ENCODE assay signal across 1 cellular context in the genomic region with DNA sequence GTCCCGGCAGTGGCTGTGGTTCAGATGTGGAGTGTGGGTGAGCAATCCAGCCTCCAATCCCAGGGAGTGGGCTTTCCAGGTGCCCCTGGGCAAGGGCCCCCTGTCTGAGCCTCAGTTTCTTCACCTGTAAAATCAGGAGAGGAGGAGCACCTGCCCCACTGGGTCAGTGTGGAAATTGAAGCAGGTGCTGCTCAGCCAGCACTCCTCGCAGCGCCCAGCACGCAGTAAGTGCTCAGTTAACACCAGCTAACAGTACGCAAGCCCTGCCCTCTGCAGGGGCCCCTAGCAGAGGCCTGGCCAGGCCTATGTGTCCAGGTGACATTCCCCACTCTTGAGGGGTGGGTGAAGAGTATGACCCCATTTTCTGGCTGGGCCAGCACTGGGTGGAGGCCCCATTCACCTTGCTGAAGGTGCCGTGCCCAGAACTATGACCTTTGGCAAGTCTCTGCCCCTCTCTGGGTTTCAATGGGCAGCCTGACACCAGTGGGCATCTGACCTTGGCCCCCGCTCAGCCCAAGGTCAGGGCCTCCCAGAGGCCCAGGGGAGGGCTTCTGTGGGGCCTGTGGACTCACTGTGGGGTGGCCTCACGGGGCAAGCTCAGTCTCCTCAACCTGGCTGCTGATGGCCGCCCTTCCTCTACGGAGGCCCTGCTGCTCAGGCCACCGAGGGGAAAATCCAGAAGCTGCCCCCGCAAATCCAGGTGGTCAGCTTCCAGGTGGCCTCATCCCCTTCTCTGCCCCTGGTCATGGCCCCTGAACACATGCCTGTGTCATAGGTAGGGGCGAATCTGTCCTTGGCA.
TF ChIP-seq lines count a peak whose summit lies in the region.

No MANE protein-coding gene starts in this region.

TF ChIP-seq in HepG2, 621 proteins besides CTCF, POLR2A, EP300 and RAD21 (continued from another document and continues in another):
- TF ChIP-seq, protein P1, sequence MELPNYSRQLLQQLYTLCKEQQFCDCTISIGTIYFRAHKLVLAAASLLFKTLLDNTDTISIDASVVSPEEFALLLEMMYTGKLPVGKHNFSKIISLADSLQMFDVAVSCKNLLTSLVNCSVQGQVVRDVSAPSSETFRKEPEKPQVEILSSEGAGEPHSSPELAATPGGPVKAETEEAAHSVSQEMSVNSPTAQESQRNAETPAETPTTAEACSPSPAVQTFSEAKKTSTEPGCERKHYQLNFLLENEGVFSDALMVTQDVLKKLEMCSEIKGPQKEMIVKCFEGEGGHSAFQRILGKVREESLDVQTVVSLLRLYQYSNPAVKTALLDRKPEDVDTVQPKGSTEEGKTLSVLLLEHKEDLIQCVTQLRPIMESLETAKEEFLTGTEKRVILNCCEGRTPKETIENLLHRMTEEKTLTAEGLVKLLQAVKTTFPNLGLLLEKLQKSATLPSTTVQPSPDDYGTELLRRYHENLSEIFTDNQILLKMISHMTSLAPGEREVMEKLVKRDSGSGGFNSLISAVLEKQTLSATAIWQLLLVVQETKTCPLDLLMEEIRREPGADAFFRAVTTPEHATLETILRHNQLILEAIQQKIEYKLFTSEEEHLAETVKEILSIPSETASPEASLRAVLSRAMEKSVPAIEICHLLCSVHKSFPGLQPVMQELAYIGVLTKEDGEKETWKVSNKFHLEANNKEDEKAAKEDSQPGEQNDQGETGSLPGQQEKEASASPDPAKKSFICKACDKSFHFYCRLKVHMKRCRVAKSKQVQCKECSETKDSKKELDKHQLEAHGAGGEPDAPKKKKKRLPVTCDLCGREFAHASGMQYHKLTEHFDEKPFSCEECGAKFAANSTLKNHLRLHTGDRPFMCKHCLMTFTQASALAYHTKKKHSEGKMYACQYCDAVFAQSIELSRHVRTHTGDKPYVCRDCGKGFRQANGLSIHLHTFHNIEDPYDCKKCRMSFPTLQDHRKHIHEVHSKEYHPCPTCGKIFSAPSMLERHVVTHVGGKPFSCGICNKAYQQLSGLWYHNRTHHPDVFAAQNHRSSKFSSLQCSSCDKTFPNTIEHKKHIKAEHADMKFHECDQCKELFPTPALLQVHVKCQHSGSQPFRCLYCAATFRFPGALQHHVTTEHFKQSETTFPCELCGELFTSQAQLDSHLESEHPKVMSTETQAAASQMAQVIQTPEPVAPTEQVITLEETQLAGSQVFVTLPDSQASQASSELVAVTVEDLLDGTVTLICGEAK (IDR thresholded peaks at IDR 0.05) = no peak
- TF ChIP-seq, protein P1 (CRISPR knock-in tag; IDR thresholded peaks at IDR 0.05) = no peak; the same call in 1 of the 2 replicates
- no peak for TF ChIP-seq BRCA1 (CRISPR knock-in tag; IDR thresholded peaks at IDR 0.05)
- TF ChIP-seq ZC3H13 (CRISPR knock-in tag; IDR thresholded peaks at IDR 0.05) = 0 out of 2 replicates have a peak, but pooled peaks have one; percentile 36
- TF ChIP-seq GATAD2A (CRISPR knock-in tag; IDR thresholded peaks at IDR 0.05) = peak; percentile 94
- no peak for TF ChIP-seq ZNF816 (CRISPR knock-in tag; IDR thresholded peaks at IDR 0.05; ENCODE audit: borderline replicate concordance)
- TF ChIP-seq, protein P2, sequence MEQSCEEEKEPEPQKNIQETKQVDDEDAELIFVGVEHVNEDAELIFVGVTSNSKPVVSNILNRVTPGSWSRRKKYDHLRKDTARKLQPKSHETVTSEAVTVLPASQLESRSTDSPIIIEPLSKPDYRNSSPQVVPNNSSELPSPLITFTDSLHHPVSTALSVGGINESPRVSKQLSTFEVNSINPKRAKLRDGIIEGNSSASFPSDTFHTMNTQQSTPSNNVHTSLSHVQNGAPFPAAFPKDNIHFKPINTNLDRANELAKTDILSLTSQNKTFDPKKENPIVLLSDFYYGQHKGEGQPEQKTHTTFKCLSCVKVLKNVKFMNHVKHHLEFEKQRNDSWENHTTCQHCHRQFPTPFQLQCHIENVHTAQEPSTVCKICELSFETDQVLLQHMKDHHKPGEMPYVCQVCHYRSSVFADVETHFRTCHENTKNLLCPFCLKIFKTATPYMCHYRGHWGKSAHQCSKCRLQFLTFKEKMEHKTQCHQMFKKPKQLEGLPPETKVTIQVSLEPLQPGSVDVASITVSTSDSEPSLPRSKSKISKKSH (CRISPR knock-in tag; IDR thresholded peaks at IDR 0.05; ENCODE audit: borderline replicate concordance) = peak; percentile 56
- TF ChIP-seq ATRX (CRISPR knock-in tag; IDR thresholded peaks at IDR 0.05; ENCODE audit: borderline replicate concordance) = no peak
- TF ChIP-seq GATA4 (IDR thresholded peaks at IDR 0.05; ENCODE audit: borderline replicate concordance, low read depth) = no peak
- TF ChIP-seq ZNF672 (CRISPR knock-in tag; IDR thresholded peaks at IDR 0.05) = no peak
- TF ChIP-seq BORCS8-MEF2B (CRISPR knock-in tag; IDR thresholded peaks at IDR 0.05) = 0 out of 2 replicates have a peak, but pooled peaks have one; percentile 24
- no peak for TF ChIP-seq ZNF292 (CRISPR knock-in tag; IDR thresholded peaks at IDR 0.05; ENCODE audit: borderline replicate concordance, low read depth)
- TF ChIP-seq, protein P3, sequence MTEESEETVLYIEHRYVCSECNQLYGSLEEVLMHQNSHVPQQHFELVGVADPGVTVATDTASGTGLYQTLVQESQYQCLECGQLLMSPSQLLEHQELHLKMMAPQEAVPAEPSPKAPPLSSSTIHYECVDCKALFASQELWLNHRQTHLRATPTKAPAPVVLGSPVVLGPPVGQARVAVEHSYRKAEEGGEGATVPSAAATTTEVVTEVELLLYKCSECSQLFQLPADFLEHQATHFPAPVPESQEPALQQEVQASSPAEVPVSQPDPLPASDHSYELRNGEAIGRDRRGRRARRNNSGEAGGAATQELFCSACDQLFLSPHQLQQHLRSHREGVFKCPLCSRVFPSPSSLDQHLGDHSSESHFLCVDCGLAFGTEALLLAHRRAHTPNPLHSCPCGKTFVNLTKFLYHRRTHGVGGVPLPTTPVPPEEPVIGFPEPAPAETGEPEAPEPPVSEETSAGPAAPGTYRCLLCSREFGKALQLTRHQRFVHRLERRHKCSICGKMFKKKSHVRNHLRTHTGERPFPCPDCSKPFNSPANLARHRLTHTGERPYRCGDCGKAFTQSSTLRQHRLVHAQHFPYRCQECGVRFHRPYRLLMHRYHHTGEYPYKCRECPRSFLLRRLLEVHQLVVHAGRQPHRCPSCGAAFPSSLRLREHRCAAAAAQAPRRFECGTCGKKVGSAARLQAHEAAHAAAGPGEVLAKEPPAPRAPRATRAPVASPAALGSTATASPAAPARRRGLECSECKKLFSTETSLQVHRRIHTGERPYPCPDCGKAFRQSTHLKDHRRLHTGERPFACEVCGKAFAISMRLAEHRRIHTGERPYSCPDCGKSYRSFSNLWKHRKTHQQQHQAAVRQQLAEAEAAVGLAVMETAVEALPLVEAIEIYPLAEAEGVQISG (CRISPR knock-in tag; IDR thresholded peaks at IDR 0.05) = peak; percentile 16; the same call in 1 of the 2 replicates
- 0 out of 2 replicates have a peak, but pooled peaks have one; percentile 57 for TF ChIP-seq ZFAT (CRISPR knock-in tag; conservative IDR thresholded peaks at IDR 0.05)
- TF ChIP-seq, protein P4, sequence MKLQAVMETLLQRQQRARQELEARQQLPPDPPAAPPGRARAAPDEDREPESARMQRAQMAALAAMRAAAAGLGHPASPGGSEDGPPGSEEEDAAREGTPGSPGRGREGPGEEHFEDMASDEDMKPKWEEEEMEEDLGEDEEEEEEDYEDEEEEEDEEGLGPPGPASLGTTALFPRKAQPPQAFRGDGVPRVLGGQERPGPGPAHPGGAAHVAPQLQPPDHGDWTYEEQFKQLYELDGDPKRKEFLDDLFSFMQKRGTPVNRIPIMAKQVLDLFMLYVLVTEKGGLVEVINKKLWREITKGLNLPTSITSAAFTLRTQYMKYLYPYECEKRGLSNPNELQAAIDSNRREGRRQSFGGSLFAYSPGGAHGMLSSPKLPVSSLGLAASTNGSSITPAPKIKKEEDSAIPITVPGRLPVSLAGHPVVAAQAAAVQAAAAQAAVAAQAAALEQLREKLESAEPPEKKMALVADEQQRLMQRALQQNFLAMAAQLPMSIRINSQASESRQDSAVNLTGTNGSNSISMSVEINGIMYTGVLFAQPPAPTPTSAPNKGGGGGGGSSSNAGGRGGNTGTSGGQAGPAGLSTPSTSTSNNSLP (IDR thresholded peaks at IDR 0.05; ENCODE audit: low read depth, low read length) = no peak
- TF ChIP-seq, protein P5, sequence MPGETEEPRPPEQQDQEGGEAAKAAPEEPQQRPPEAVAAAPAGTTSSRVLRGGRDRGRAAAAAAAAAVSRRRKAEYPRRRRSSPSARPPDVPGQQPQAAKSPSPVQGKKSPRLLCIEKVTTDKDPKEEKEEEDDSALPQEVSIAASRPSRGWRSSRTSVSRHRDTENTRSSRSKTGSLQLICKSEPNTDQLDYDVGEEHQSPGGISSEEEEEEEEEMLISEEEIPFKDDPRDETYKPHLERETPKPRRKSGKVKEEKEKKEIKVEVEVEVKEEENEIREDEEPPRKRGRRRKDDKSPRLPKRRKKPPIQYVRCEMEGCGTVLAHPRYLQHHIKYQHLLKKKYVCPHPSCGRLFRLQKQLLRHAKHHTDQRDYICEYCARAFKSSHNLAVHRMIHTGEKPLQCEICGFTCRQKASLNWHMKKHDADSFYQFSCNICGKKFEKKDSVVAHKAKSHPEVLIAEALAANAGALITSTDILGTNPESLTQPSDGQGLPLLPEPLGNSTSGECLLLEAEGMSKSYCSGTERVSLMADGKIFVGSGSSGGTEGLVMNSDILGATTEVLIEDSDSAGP (CRISPR knock-in tag; IDR thresholded peaks at IDR 0.05; ENCODE audit: borderline replicate concordance) = no peak; the same call in none of the 2 replicates
- TF ChIP-seq, protein P6, sequence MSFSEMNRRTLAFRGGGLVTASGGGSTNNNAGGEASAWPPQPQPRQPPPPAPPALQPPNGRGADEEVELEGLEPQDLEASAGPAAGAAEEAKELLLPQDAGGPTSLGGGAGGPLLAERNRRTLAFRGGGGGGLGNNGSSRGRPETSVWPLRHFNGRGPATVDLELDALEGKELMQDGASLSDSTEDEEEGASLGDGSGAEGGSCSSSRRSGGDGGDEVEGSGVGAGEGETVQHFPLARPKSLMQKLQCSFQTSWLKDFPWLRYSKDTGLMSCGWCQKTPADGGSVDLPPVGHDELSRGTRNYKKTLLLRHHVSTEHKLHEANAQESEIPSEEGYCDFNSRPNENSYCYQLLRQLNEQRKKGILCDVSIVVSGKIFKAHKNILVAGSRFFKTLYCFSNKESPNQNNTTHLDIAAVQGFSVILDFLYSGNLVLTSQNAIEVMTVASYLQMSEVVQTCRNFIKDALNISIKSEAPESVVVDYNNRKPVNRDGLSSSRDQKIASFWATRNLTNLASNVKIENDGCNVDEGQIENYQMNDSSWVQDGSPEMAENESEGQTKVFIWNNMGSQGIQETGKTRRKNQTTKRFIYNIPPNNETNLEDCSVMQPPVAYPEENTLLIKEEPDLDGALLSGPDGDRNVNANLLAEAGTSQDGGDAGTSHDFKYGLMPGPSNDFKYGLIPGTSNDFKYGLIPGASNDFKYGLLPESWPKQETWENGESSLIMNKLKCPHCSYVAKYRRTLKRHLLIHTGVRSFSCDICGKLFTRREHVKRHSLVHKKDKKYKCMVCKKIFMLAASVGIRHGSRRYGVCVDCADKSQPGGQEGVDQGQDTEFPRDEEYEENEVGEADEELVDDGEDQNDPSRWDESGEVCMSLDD (CRISPR knock-in tag; IDR thresholded peaks at IDR 0.05; ENCODE audit: borderline replicate concordance) = peak; percentile 86; the same call in 1 of the 2 replicates
- no peak for TF ChIP-seq FOXK2 (IDR thresholded peaks at IDR 0.05)
- peak; percentile 48 for TF ChIP-seq SALL1 (CRISPR knock-in tag; IDR thresholded peaks at IDR 0.05)
- TF ChIP-seq BCL6 (CRISPR knock-in tag; IDR thresholded peaks at IDR 0.05) = no peak; the same call in 1 of the 2 replicates
- TF ChIP-seq, protein P7, sequence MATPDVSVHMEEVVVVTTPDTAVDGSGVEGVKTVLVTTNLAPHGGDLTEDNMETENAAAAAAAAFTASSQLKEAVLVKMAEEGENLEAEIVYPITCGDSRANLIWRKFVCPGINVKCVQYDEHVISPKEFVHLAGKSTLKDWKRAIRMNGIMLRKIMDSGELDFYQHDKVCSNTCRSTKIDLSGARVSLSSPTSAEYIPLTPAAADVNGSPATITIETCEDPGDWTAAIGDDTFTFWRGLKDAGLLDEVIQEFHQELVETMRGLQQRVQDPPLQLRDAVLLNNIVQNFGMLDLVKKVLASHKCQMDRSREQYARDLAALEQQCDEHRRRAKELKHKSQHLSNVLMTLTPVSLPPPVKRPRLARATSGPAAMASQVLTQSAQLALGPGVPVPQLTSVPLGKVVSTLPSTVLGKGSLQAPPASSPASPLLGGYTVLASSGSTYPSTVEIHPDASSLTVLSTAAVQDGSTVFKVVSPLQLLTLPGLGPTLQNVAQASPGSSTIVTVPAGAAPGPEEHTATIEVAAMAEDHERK (CRISPR knock-in tag; IDR thresholded peaks at IDR 0.05; ENCODE audit: low read depth) = no peak
- TF ChIP-seq ISX (CRISPR knock-in tag; conservative IDR thresholded peaks at IDR 0.05) = no peak
- TF ChIP-seq HMGA1 (CRISPR knock-in tag; conservative IDR thresholded peaks at IDR 0.05) = no peak
- TF ChIP-seq SOX5 (CRISPR knock-in tag; IDR thresholded peaks at IDR 0.05; ENCODE audit: borderline replicate concordance) = 0 out of 2 replicates have a peak, but pooled peaks have one; percentile 6
- 0 out of 2 replicates have a peak, but pooled peaks have one; percentile 28 for TF ChIP-seq NKX3-1 (CRISPR knock-in tag; IDR thresholded peaks at IDR 0.05)
- TF ChIP-seq, protein P8, sequence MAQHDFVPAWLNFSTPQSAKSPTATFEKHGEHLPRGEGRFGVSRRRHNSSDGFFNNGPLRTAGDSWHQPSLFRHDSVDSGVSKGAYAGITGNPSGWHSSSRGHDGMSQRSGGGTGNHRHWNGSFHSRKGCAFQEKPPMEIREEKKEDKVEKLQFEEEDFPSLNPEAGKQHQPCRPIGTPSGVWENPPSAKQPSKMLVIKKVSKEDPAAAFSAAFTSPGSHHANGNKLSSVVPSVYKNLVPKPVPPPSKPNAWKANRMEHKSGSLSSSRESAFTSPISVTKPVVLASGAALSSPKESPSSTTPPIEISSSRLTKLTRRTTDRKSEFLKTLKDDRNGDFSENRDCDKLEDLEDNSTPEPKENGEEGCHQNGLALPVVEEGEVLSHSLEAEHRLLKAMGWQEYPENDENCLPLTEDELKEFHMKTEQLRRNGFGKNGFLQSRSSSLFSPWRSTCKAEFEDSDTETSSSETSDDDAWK (CRISPR knock-in tag; IDR thresholded peaks at IDR 0.05) = no peak
- no peak for TF ChIP-seq HNRNPH1 (optimal IDR thresholded peaks at IDR 0.05; ENCODE audit: low read depth, low read length)
